25 cellular contexts compared by ENCODE assay signal in genomic region chr14:69269381-69269780, GRCh38. TPM values are rescaled to one million over a fixed set of nuclear protein-coding genes. Genes with fewer than 3 reads are reported as not detected.
"Had no signal": no experiment of that assay in that cellular context is flagged by ENCODE, and none has a peak within 500 bp of the region (broad histone marks: within the 10 kb centered on the region; RNA-seq: fewer than 3 reads in every experiment).

No MANE protein-coding gene starts in this region.

- H3K9ac ChIP-seq: neural progenitor cell had no signal

- H2AFZ ChIP-seq: neural progenitor cell had no signal

- ATAC-seq: activated CD4-positive, alpha-beta T cell treated with anti-CD3 and anti-CD28 coated beads for 36 hours; gastrocnemius medialis; left lung; mucosa of descending colon; naive thymus-derived CD4-positive, alpha-beta T cell; psoas muscle; stimulated activated effector memory CD8-positive, alpha-beta T cell treated with anti-CD3 and anti-CD28 coated beads, Interleukin-12 subunit alpha, Interleukin-12 subunit beta, amount 100 ng/mL, for 72 hours; WTC11 had no signal

- FAIRE-seq: endometrium, TTC549 had no signal

- H3K4me2 ChIP-seq: neural progenitor cell had no signal

- H3K27ac ChIP-seq: gastrocnemius medialis, left lung, neural progenitor cell, ovary, psoas muscle, stomach, testis, upper lobe of left lung had no signal

- H3K36me3 ChIP-seq: gastrocnemius medialis, left lung, neural progenitor cell, ovary, stomach, upper lobe of left lung had no signal

- H3K9me3 ChIP-seq: gastrocnemius medialis, left lung, mucosa of descending colon, ovary, psoas muscle, stomach, testis, upper lobe of left lung had no signal

- H3K4me1 ChIP-seq: gastrocnemius medialis, left lung, psoas muscle, stomach, testis, upper lobe of left lung had no signal

- H3K4me3 ChIP-seq: gastrocnemius medialis, left lung, mucosa of descending colon, neural progenitor cell, ovary, psoas muscle, stomach, testis, upper lobe of left lung had no signal

- H3K27me3 ChIP-seq: ovary, testis, upper lobe of left lung had no signal

- DNase-seq: activated CD4-positive, alpha-beta memory T cell treated with anti-CD3 and anti-CD28 coated beads for 36 hours; activated CD4-positive, alpha-beta T cell treated with anti-CD3 and anti-CD28 coated beads for 36 hours; activated naive CD4-positive, alpha-beta T cell treated with Interleukin-2 at 50 U/mL for 16 hours; activated naive CD8-positive, alpha-beta T cell treated with anti-CD3 and anti-CD28 coated beads, Interleukin-2, amount 10 ng/mL, durations not matched to agents 7 days and 5 days; activated T-cell treated with anti-CD3 and anti-CD28 coated beads for 4 hours; cortex of kidney; erythroblast; gastrocnemius medialis; head of caudate nucleus; left lung; mucosa of descending colon; naive thymus-derived CD4-positive, alpha-beta T cell; ovary; psoas muscle; right cardiac atrium; stimulated activated CD4-positive, alpha-beta T cell treated with anti-CD3 and anti-CD28 coated beads, Interleukin-4, amount 100 ng/mL, for 24 hours; stomach; T-helper 2 cell; testis; upper lobe of left lung had no signal

RNA-seq across cellular contexts. Expression of gene GALNT16, which starts 9.4 kb away (rescaled TPM):
- total RNA-seq: activated CD4-positive, alpha-beta memory T cell treated with anti-CD3 and anti-CD28 coated beads for 36 hours; activated naive CD8-positive, alpha-beta T cell treated with anti-CD3 and anti-CD28 coated beads, Interleukin-2, amount 10 ng/mL, durations not matched to agents 7 days and 5 days had no signal
- polyA plus RNA-seq: naive thymus-derived CD4-positive, alpha-beta T cell had no signal
